ENCODE assay signal across 18 cellular contexts in genomic region chr6:78489874-78490273, GRCh38.
"Had no signal": no experiment of that assay in that cellular context is flagged by ENCODE, and none has a peak within 500 bp of the region (broad histone marks: within the 10 kb centered on the region; RNA-seq: fewer than 3 reads in every experiment).

No MANE protein-coding gene starts in this region.

- DNase-seq: activated naive CD4-positive, alpha-beta T cell treated with anti-CD3 and anti-CD28 coated beads, Interleukin-2, amount 50 U/mL, for 16 hours; adrenal gland; effector CD4-positive, alpha-beta T cell; glutamatergic neuron; immature natural killer cell; left cardiac atrium; lower lobe of right lung; mucosa of descending colon; naive thymus-derived CD8-positive, alpha-beta T cell; right lobe of liver; stimulated activated CD4-positive, alpha-beta T cell treated with anti-CD3 and anti-CD28 coated beads, Interleukin-12 subunit alpha, Interleukin-12 subunit beta, amount 100 ng/mL, for 4 hours; stimulated activated naive CD4-positive, alpha-beta T cell; substantia nigra had no signal

- H3K9me3 ChIP-seq: adrenal gland, lower lobe of right lung, mucosa of descending colon, right lobe of liver had no signal

- H3K4me3 ChIP-seq: adrenal gland, cardiac muscle cell, lower lobe of right lung, mucosa of descending colon, right lobe of liver had no signal

- FAIRE-seq: colon had no signal

- ATAC-seq: activated CD4-positive, CD25-positive, alpha-beta regulatory T cell treated with anti-CD3 and anti-CD28 coated beads, Interleukin-2, amount 50 U/mL, for 24 hours; left cardiac atrium; lower lobe of right lung; mucosa of descending colon; naive thymus-derived CD8-positive, alpha-beta T cell; right lobe of liver had no signal

- H3K4me3 Mint-ChIP-seq: immature natural killer cell; naive thymus-derived CD8-positive, alpha-beta T cell; type B pancreatic cell had no signal

- H3K36me3 ChIP-seq: adrenal gland, cardiac muscle cell, lower lobe of right lung, right lobe of liver had no signal

- H3K36me3 Mint-ChIP-seq: immature natural killer cell; naive thymus-derived CD8-positive, alpha-beta T cell; type B pancreatic cell had no signal

- H3K27me3 Mint-ChIP-seq: naive thymus-derived CD8-positive, alpha-beta T cell; type B pancreatic cell had no signal

- H3K9me3 Mint-ChIP-seq: activated T-helper 2 cell treated with anti-CD3 and anti-CD28 coated beads, Interferon-gamma antibody, Interleukin-2, Interleukin-4, amounts not matched to agents 10 μg/mL and 5 μg/mL and 100 μg/mL, durations not matched to agents 14 hours and 24 hours and 36 hours; naive thymus-derived CD8-positive, alpha-beta T cell; type B pancreatic cell had no signal

- H3K27ac ChIP-seq: adrenal gland, cardiac muscle cell, lower lobe of right lung, right lobe of liver had no signal

- H3K4me1 Mint-ChIP-seq: immature natural killer cell; naive thymus-derived CD8-positive, alpha-beta T cell had no signal

- H3K4me1 ChIP-seq: adrenal gland, lower lobe of right lung, right lobe of liver had no signal

- H3K27ac Mint-ChIP-seq: activated T-helper 2 cell treated with anti-CD3 and anti-CD28 coated beads, Interferon-gamma antibody, Interleukin-2, Interleukin-4, amounts not matched to agents 10 μg/mL and 5 μg/mL and 100 μg/mL, durations not matched to agents 14 hours and 24 hours and 36 hours; immature natural killer cell; naive thymus-derived CD8-positive, alpha-beta T cell; type B pancreatic cell had no signal

- H3K27me3 ChIP-seq: adrenal gland, cardiac muscle cell, right lobe of liver had no signal
